Comparison of ENCODE assay signal across 18 cellular contexts in the genomic region with DNA sequence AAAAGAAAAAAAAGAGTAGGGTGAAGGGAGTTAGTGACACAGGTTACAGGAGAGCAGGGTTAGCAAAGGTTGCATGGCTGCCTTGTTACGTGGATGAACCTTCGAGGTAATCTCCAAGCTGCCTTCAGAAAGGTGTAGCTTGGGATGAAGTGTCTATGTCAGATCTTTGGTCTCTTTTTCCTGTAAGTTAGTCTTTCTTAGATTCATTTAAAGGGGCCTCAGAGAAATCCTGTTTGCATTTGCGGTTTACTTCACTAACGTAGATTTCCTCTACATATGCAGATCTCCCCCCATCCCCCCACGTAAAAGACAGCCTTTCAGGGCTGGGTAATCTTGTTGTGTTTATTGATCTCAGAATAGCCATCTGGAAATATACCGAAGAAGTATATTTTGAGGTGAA.
DNase-seq lines count a peak whose midpoint lies in the region; ATAC-seq lines count a peak whose summit lies in the region.
"Had no signal": no experiment of that assay in that cellular context is flagged by ENCODE, and none has a peak within 500 bp of the region (broad histone marks: within the 10 kb centered on the region; RNA-seq: fewer than 3 reads in every experiment).

No MANE protein-coding gene starts in this region.

- H3K27me3 Mint-ChIP-seq in activated T-cell treated with anti-CD3 and anti-CD28 coated beads, Interleukin-2, amount 50 U/mL, for 4 hours (ENCODE audit: low read depth): no peaks in the 10 kb centered on the region
- H3K27me3 Mint-ChIP-seq in activated naive CD4-positive, alpha-beta T cell treated with anti-CD3 and anti-CD28 coated beads, Interleukin-2, amount 50 U/mL, for 24 hours: no peaks in the 10 kb centered on the region

- peak overlapping the region; percentile 89 for H3K27ac Mint-ChIP-seq in activated naive CD4-positive, alpha-beta T cell treated with anti-CD3 and anti-CD28 coated beads, Interleukin-2, amount 50 U/mL, for 24 hours
- H3K27ac Mint-ChIP-seq: HFFc6 had no signal

- H3K4me1 Mint-ChIP-seq in activated T-cell treated with anti-CD3 and anti-CD28 coated beads, Interleukin-2, amount 50 U/mL, for 4 hours (ENCODE audit: low read depth): peaks cover 48% of the 10 kb centered on the region
- peaks cover 75% of the 10 kb centered on the region for H3K4me1 Mint-ChIP-seq in activated naive CD4-positive, alpha-beta T cell treated with anti-CD3 and anti-CD28 coated beads, Interleukin-2, amount 50 U/mL, for 24 hours

- H3K9me3 ChIP-seq in HUES64 (ENCODE audit: insufficient read depth, low read depth, low read length): no peaks in the 10 kb centered on the region
- H3K9me3 ChIP-seq: right lobe of liver had no signal

- H3K9ac ChIP-seq in HUES64 (ENCODE audit: low read depth, low read length): no peak overlapping the region; the same call in 1 of the 2 replicates

- peak; percentile 43 for ATAC-seq in activated T-cell treated with anti-CD3 and anti-CD28 coated beads, Interleukin-2, amount 50 U/mL, for 4 hours
- ATAC-seq in stimulated activated naive CD8-positive, alpha-beta T cell treated with anti-CD3 and anti-CD28 coated beads, Interleukin-15, Interleukin-2, amounts not matched to agents 100 U/mL and 50 U/mL, for 24 hours: peak; percentile 47
- no peak for ATAC-seq in Right ventricle myocardium superior (ENCODE audit: poor library complexity)
- ATAC-seq: HepG2, right lobe of liver had no signal

- H3K4me3 Mint-ChIP-seq in activated T-cell treated with anti-CD3 and anti-CD28 coated beads, Interleukin-2, amount 50 U/mL, for 4 hours: peak overlapping the region; percentile 45
- peak overlapping the region; percentile 53 for H3K4me3 Mint-ChIP-seq in activated naive CD4-positive, alpha-beta T cell treated with anti-CD3 and anti-CD28 coated beads, Interleukin-2, amount 50 U/mL, for 24 hours
- H3K4me3 Mint-ChIP-seq: HFFc6 had no signal

- peak overlapping the region; percentile 60; the same call in 1 of the 2 replicates for H3K27ac ChIP-seq in HUES64 (ENCODE audit: low read depth, low read length)
- H3K27ac ChIP-seq: brain microvascular endothelial cell, right lobe of liver had no signal

- peaks cover 11% of the 10 kb centered on the region for H3K36me3 Mint-ChIP-seq in activated T-cell treated with anti-CD3 and anti-CD28 coated beads, Interleukin-2, amount 50 U/mL, for 4 hours (ENCODE audit: insufficient read depth)
- no peaks in the 10 kb centered on the region for H3K36me3 Mint-ChIP-seq in activated naive CD4-positive, alpha-beta T cell treated with anti-CD3 and anti-CD28 coated beads, Interleukin-2, amount 50 U/mL, for 24 hours

- H3K4me3 ChIP-seq in HUES64 (ENCODE audit: low read length): no peak overlapping the region; the same call in 1 of the 2 replicates
- H3K4me3 ChIP-seq: right lobe of liver had no signal

- WGBS in HUES64: 44% methylated on average over 6 of the region's 6 CpGs

- no peaks in the 10 kb centered on the region for H3K9me3 Mint-ChIP-seq in activated T-cell treated with anti-CD3 and anti-CD28 coated beads, Interleukin-2, amount 50 U/mL, for 4 hours
- no peaks in the 10 kb centered on the region for H3K9me3 Mint-ChIP-seq in activated naive CD4-positive, alpha-beta T cell treated with anti-CD3 and anti-CD28 coated beads, Interleukin-2, amount 50 U/mL, for 24 hours
- H3K9me3 Mint-ChIP-seq: HFFc6 had no signal

- peaks cover 57% of the 10 kb centered on the region for H3K36me3 ChIP-seq in HUES64 (ENCODE audit: insufficient read depth, low read length)
- H3K36me3 ChIP-seq: right lobe of liver had no signal

- intact Hi-C loops in Right ventricle myocardium superior (cut with DNase I): no loop called here

- DNase-seq in activated T-cell treated with anti-CD3 and anti-CD28 coated beads, Interleukin-2, amount 50 U/mL, for 4 hours: no peak
- DNase-seq in activated T-cell treated with anti-CD3 and anti-CD28 coated beads for 4 hours (no peak), Right ventricle myocardium superior (no peak), OCI-M2 (lab: John Stamatoyannopoulos, UW; ENCODE audit: unreplicated experiment) (no peak), NCI-H2227 (lab: John Stamatoyannopoulos, UW; ENCODE audit: unreplicated experiment) (no peak)
- peak; percentile 27 for DNase-seq in stimulated activated naive CD8-positive, alpha-beta T cell treated with anti-CD3 and anti-CD28 coated beads, Interleukin-15, Interleukin-2, amounts not matched to agents 100 U/mL and 50 U/mL, for 24 hours
- DNase-seq: activated CD4-positive, alpha-beta T cell treated with anti-CD3 and anti-CD28 coated beads for 1 hour; brain microvascular endothelial cell; HFFc6; NCI-H187 treated with DMSO at 0.1 percent for 48 hours; NCI-H446 treated with DMSO at 0.1 percent for 48 hours; right lobe of liver; SIG-M5; substantia nigra; T1000 had no signal

- no peaks in the 10 kb centered on the region for H3K27me3 ChIP-seq in HUES64 (ENCODE audit: insufficient read depth, low read length)
- H3K27me3 ChIP-seq: brain microvascular endothelial cell, right lobe of liver had no signal

- peaks cover 33% of the 10 kb centered on the region for H3K4me1 ChIP-seq in HUES64 (ENCODE audit: insufficient read depth, low read length)
- H3K4me1 ChIP-seq: right lobe of liver had no signal
